In genomic region chr10:13787015-13787421, GRCh38 we compare ENCODE assay signal across 7 cellular contexts.
DNase-seq lines count a peak whose midpoint lies in the region; ATAC-seq lines count a peak whose summit lies in the region.

No MANE protein-coding gene starts in this region.

- ATAC-seq in GM19372 (IDR thresholded peaks at IDR 0.05; ENCODE audit: low read depth, unreplicated experiment) (peak; percentile 65), HG03439 (IDR thresholded peaks at IDR 0.05; ENCODE audit: unreplicated experiment) (peak; percentile 79)

- peak in 2 of 3 experiments; percentile 36 to 41 for DNase-seq in activated CD8-positive, alpha-beta memory T cell treated with anti-CD3 and anti-CD28 coated beads for 48 hours (ENCODE audit: low read depth in 2 of 3, low spot score in 2 of 3)
- DNase-seq in foreskin melanocyte (peak; percentile 66), occipital lobe (lab: John Stamatoyannopoulos, UW) (no peak), SKM-1 (lab: John Stamatoyannopoulos, UW; ENCODE audit: unreplicated experiment) (no peak)
- peak; percentile 51 to 61 for DNase-seq in stimulated activated CD4-positive, alpha-beta T cell treated with anti-CD3 and anti-CD28 coated beads, Interleukin-2, amount 100 ng/mL, for 48 hours

Comparison
In these comparisons a context has a peak if more than half of its experiments do, and no peak if none do; other contexts are left out.
1. DNase-seq: peak in activated CD8-positive, alpha-beta memory T cell treated with anti-CD3 and anti-CD28 coated beads for 48 hours (2 of 3), foreskin melanocyte (single experiment) and stimulated activated CD4-positive, alpha-beta T cell treated with anti-CD3 and anti-CD28 coated beads, Interleukin-2, amount 100 ng/mL, for 48 hours (2 of 2); none in occipital lobe (single experiment) and SKM-1 (single experiment).